ENCODE assay signal across 8 cellular contexts in the genomic region with DNA sequence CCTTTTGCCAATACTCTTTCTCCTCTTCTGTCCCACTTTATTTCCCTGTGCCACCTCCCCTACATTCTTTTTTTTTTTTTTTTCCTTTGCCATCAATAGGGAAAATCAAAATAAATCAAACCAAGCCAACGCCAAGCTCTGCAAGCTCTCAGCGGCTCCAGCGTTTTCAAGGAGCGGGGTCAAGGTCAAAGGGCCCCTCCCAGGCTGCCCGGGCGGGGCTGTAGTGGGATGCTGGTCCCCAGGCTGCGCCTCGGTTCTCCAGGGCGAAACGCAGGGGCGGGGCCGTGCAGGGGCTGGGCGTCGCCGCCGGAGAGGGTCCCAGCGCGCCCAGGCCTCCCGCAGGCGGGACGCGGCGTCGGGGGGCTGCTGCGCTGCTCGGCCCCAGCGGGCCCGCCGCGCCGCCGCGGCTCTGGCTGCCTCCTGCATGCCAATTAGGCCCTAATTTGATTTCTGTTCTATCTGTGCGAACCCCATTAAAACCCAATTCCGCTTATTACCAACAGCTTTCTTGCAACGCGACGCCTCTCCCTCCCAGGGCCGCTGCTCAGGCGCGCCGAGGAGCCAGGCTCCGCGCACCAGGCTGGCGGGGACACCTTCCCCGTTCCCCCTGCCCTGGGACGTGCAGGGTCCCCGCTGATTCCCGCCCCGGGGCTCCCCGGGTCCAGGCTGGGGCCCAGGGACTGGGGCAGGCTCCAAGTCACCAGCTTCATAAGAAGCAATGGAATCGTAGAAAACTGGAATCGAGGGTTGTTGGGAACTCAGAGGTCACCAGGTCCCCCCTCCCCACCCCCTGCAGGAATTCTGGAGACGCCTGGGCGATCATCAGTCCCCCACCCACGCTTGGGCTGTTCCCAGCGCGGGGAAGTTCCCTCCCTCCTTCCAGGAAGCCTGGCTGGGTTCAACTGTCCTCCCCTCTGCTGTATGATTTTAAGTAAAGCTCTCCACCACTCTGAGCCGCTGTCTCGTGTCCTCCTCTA. TPM values are rescaled to one million over a fixed set of nuclear protein-coding genes. Genes with fewer than 3 reads are reported as not detected.
A peak's percentile ranks its signal among the peaks of the same experiment; 100 is the strongest.
DNase-seq lines count a peak whose midpoint lies in the region; ATAC-seq and TF ChIP-seq lines count a peak whose summit lies in the region.

No MANE protein-coding gene starts in this region.

- H3K9me3 Mint-ChIP-seq in T-helper 2 cell treated with Interferon-gamma antibody and Interleukin-4, amounts not matched to agents 5 μg/mL and 100 μg/mL, for 36 hours = no peaks in the 10 kb centered on the region

- ATAC-seq in omental fat pad (ENCODE audit: low FRiP score) (peak; percentile 37), GM19397 (IDR thresholded peaks at IDR 0.05; ENCODE audit: unreplicated experiment) (no peak), GM18867 (IDR thresholded peaks at IDR 0.05; ENCODE audit: unreplicated experiment) (no peak)

- H3K4me3 ChIP-seq in fibroblast of villous mesenchyme (ENCODE audit: low read depth, low read length) = peak overlapping the region; percentile 53

- peaks cover 34% of the 10 kb centered on the region for H3K27me3 Mint-ChIP-seq in T-helper 2 cell treated with Interferon-gamma antibody and Interleukin-4, amounts not matched to agents 5 μg/mL and 100 μg/mL, for 36 hours (ENCODE audit: low read depth)

- DNase-seq in NCI-H2171 treated with DMSO at 0.1 percent for 48 hours (lab: John Stamatoyannopoulos, UW) (peak; percentile 31), NCI-H2171 (lab: John Stamatoyannopoulos, UW) (no peak), fibroblast of villous mesenchyme (ENCODE audit: low read depth) (no peak), omental fat pad (ENCODE audit: low spot score) (no peak), HCEC 1CT (no peak)
- DNase-seq in T-helper 2 cell treated with Interferon-gamma antibody and Interleukin-4, amounts not matched to agents 5 μg/mL and 100 μg/mL, for 36 hours (ENCODE audit: low spot score) = no peak

- TF ChIP-seq CTCF in fibroblast of villous mesenchyme (IDR thresholded peaks at IDR 0.05; ENCODE audit: insufficient read depth, low read depth, low read length) = no peak
- no peak for TF ChIP-seq CTCF in omental fat pad (IDR thresholded peaks at IDR 0.05)

- H3K4me1 Mint-ChIP-seq in T-helper 2 cell treated with Interferon-gamma antibody and Interleukin-4, amounts not matched to agents 5 μg/mL and 100 μg/mL, for 36 hours (ENCODE audit: low read depth) = peaks cover 6% of the 10 kb centered on the region

- H3K27ac Mint-ChIP-seq in T-helper 2 cell treated with Interferon-gamma antibody and Interleukin-4, amounts not matched to agents 5 μg/mL and 100 μg/mL, for 36 hours = peak overlapping the region; percentile 36

- H3K36me3 Mint-ChIP-seq in T-helper 2 cell treated with Interferon-gamma antibody and Interleukin-4, amounts not matched to agents 5 μg/mL and 100 μg/mL, for 36 hours (ENCODE audit: low read depth) = no peaks in the 10 kb centered on the region

- peak overlapping the region; percentile 67 for H3K4me3 Mint-ChIP-seq in T-helper 2 cell treated with Interferon-gamma antibody and Interleukin-4, amounts not matched to agents 5 μg/mL and 100 μg/mL, for 36 hours

RNA-seq across cellular contexts. Expression of a gene that starts 50.7 kb away (rescaled TPM):
- total RNA-seq in fibroblast of villous mesenchyme (0.32 and 0.43 TPM in 2 replicates), omental fat pad (1 to 10 TPM in 2 of 4 donors, not detected in 2; 1.7 to 7.1 TPM)
